Comparison of ENCODE assay signal across 29 cellular contexts in the genomic region with DNA sequence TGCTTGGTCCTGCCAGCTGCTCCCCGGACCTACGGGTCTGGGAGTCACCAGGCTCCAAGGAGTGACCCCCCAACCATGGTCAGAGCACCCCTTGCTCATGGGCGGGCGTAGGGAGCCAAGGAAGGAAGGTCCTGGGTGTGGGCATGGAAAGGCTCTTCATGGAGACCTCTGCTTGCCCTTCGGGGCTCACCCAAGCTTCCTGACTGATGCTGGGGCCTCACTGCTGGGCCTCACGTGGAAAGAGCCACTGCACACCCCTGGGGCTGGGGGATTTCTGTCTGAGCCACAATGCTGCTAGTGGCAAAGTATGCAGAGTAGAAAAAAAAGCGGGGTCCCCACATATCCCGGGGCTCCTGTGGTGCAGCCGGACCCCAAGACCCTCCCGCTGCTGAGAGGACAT. TPM values are rescaled to one million over a fixed set of nuclear protein-coding genes. Genes with fewer than 3 reads are reported as not detected.
"Had no signal": no experiment of that assay in that cellular context is flagged by ENCODE, and none has a peak within 500 bp of the region (broad histone marks: within the 10 kb centered on the region; RNA-seq: fewer than 3 reads in every experiment).

No MANE protein-coding gene starts in this region.

- H3K9ac ChIP-seq: neural progenitor cell, parathyroid adenoma had no signal

- FAIRE-seq: small intestine, urothelium cell line had no signal

- DNase-seq: naive thymus-derived CD4-positive, alpha-beta T cell; ovary; psoas muscle; right cardiac atrium; sigmoid colon; small intestine; stimulated activated CD4-positive, alpha-beta T cell treated with anti-CD3 and anti-CD28 coated beads, Interleukin-15, amount 100 ng/mL, for 24 hours; stimulated activated CD4-positive, alpha-beta T cell treated with anti-CD3 and anti-CD28 coated beads, Interleukin-2, amount 100 ng/mL, for 24 hours; stimulated activated CD4-positive, alpha-beta T cell treated with anti-CD3 and anti-CD28 coated beads, Interleukin-2, amount 100 ng/mL, for 48 hours; stimulated activated CD4-positive, alpha-beta T cell treated with anti-CD3 and anti-CD28 coated beads, Interleukin-4, amount 100 ng/mL, for 24 hours; stimulated activated naive B cell treated with anti-CD40 and anti-IgM and Interleukin-4, amounts not matched to agents 10 μg/mL and 1 μg/mL and 100 μg/mL, for 72 hours; stimulated activated naive CD4-positive, alpha-beta T cell treated with Interleukin-2 at 50 U/mL for 16 hours; stomach; thyroid gland; trophoblast cell; upper lobe of left lung had no signal

- H3K4me3 ChIP-seq: neural progenitor cell, ovary, psoas muscle, right lobe of liver, sigmoid colon, stomach, thoracic aorta, thyroid gland, tibial nerve, upper lobe of left lung, vagina had no signal

- H3K79me2 ChIP-seq: parathyroid adenoma had no signal

- H3K4me2 ChIP-seq: neural progenitor cell had no signal

- H3K27me3 ChIP-seq: ovary, right lobe of liver, thyroid gland, upper lobe of left lung, vagina had no signal

- H3K9me3 ChIP-seq: neutrophil, ovary, psoas muscle, right lobe of liver, sigmoid colon, stomach, thoracic aorta, thyroid gland, tibial nerve, upper lobe of left lung, vagina had no signal

- H2AFZ ChIP-seq: neural progenitor cell, parathyroid adenoma had no signal

- H3K4me1 ChIP-seq: parathyroid adenoma, psoas muscle, stomach, thyroid gland, tibial nerve, upper lobe of left lung, vagina had no signal

- H3K36me3 ChIP-seq: neural progenitor cell, neutrophil, ovary, right lobe of liver, sigmoid colon, stomach, thoracic aorta, thyroid gland, tibial nerve, upper lobe of left lung, vagina had no signal

- ATAC-seq: naive thymus-derived CD4-positive, alpha-beta T cell; psoas muscle; right cardiac atrium; right lobe of liver; stimulated activated naive B cell treated with anti-CD40 and anti-IgM and Interleukin-4, amounts not matched to agents 10 μg/mL and 1 μg/mL and 100 μg/mL, for 72 hours had no signal

- H3K27ac ChIP-seq: neural progenitor cell, neutrophil, ovary, parathyroid adenoma, psoas muscle, right lobe of liver, sigmoid colon, stomach, thoracic aorta, thyroid gland, tibial nerve, upper lobe of left lung, vagina had no signal

RNA-seq across cellular contexts. Expression of a gene that starts 4.1 kb away (rescaled TPM):
- total RNA-seq: naive thymus-derived CD4-positive, alpha-beta T cell; omental fat pad; ovary; progenitor cell of endocrine pancreas; psoas muscle; renal cortical epithelial cell; right cardiac atrium; sigmoid colon; subcutaneous adipose tissue; thoracic aorta; thyroid gland; upper lobe of left lung; ureter; vagina had no signal
- polyA plus RNA-seq: naive thymus-derived CD4-positive, alpha-beta T cell; psoas muscle; right cardiac atrium; sigmoid colon; small intestine; stomach had no signal
